12 cellular contexts compared by ENCODE assay signal in the genomic region with DNA sequence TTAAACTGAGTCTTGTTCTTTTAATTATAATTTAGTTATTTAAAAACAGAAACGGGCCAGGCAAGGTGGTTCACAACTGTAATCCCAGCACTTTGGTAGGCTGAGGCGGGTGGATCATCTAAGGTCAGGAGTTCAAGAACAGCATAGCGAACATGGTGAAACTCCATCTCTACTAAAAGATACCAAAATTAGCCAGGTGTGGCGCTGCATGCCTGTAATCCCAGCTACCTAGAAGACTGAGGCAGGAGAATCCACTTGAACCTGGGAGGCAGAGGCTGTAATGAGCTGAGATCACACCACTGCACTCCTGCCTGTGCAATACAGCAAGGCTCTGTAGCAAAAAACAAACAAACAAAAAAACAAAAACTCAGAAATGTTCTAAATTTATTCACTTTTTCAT.
DNase-seq lines count a peak whose midpoint lies in the region; ATAC-seq and TF ChIP-seq lines count a peak whose summit lies in the region.
"Had no signal": no experiment of that assay in that cellular context is flagged by ENCODE, and none has a peak within 500 bp of the region (broad histone marks: within the 10 kb centered on the region; RNA-seq: fewer than 3 reads in every experiment).

No MANE protein-coding gene starts in this region.

- H3K27ac ChIP-seq in DND-41 (ENCODE audit: low read length): no peak overlapping the region
- no peak overlapping the region for H3K27ac ChIP-seq in Karpas-422 (ENCODE audit: low read length)
- no peak overlapping the region for H3K27ac ChIP-seq in VCaP
- H3K27ac ChIP-seq: BLaER1 had no signal

- H3K36me3 Mint-ChIP-seq in nephron progenitor cell (ENCODE audit: low read depth): no peaks in the 10 kb centered on the region

- H3K4me1 ChIP-seq in DND-41 (ENCODE audit: insufficient read depth, low read length): no peaks in the 10 kb centered on the region
- H3K4me1 ChIP-seq in Karpas-422 (ENCODE audit: low read length): no peaks in the 10 kb centered on the region
- H3K4me1 ChIP-seq: BLaER1 had no signal

- H3K9me2 ChIP-seq in Karpas-422 (replicated peaks; ENCODE audit: insufficient read depth, low read length): no peaks in the 10 kb centered on the region

- H4K20me1 ChIP-seq in DND-41 (ENCODE audit: insufficient read depth, low read length) (no peaks in the 10 kb centered on the region), Karpas-422 (ENCODE audit: insufficient read depth, low read depth, low read length) (no peaks in the 10 kb centered on the region)
- H4K20me1 ChIP-seq: BLaER1 had no signal

- H3K9me3 Mint-ChIP-seq in nephron progenitor cell: no peaks in the 10 kb centered on the region

- H3K9ac ChIP-seq in DND-41 (ENCODE audit: low read depth, low read length) (no peak overlapping the region), Karpas-422 (ENCODE audit: low read length) (no peak overlapping the region)
- H3K9ac ChIP-seq: BLaER1 had no signal

- no peak overlapping the region for H3K27ac Mint-ChIP-seq in nephron progenitor cell

- no peaks in the 10 kb centered on the region for H3K79me2 ChIP-seq in DND-41 (ENCODE audit: insufficient read depth, low read length)
- H3K79me2 ChIP-seq in Karpas-422 (ENCODE audit: low read length): no peaks in the 10 kb centered on the region

- H3K4me3 ChIP-seq in DND-41 (ENCODE audit: low read depth in 1 of 2, low read length in 2 of 2): no peak overlapping the region
- no peak overlapping the region for H3K4me3 ChIP-seq in Karpas-422 (ENCODE audit: low read length)
- H3K4me3 ChIP-seq in MG63: no peak overlapping the region
- H3K4me3 ChIP-seq: BLaER1 had no signal

- H3K4me3 Mint-ChIP-seq in nephron progenitor cell: no peak overlapping the region

- TF ChIP-seq CTCF in DND-41 (IDR thresholded peaks at IDR 0.05; ENCODE audit: borderline replicate concordance, extremely low read depth, low read length, poor library complexity, severe bottlenecking) (peak; percentile 27), VCaP (conservative IDR thresholded peaks at IDR 0.05) (peak; percentile 30), nephron progenitor cell (IDR thresholded peaks at IDR 0.05) (peak; percentile 7)

- DNase-seq in DND-41: no peak
- DNase-seq in Karpas-422: peak; percentile 41
- DNase-seq in nephron progenitor cell: no peak
- no peak for DNase-seq in MG63
- DNase-seq in NCI-H128 (lab: John Stamatoyannopoulos, UW; ENCODE audit: unreplicated experiment): no peak
- DNase-seq: NCI-H146, NCI-H345, NCI-H774, SHP77 treated with DMSO at 0.1 percent for 48 hours had no signal

- H3K4me1 Mint-ChIP-seq in nephron progenitor cell: no peaks in the 10 kb centered on the region

- H2AFZ ChIP-seq in DND-41 (ENCODE audit: low read depth, low read length): no peak overlapping the region
- no peak overlapping the region for H2AFZ ChIP-seq in Karpas-422 (ENCODE audit: low read length)

- H3K27me3 ChIP-seq in DND-41 (ENCODE audit: insufficient read depth, low read length, poor library complexity): no peaks in the 10 kb centered on the region
- no peaks in the 10 kb centered on the region for H3K27me3 ChIP-seq in Karpas-422 (ENCODE audit: low read length)
- H3K27me3 ChIP-seq in MG63: no peaks in the 10 kb centered on the region
- H3K27me3 ChIP-seq: BLaER1 had no signal

- H3K27me3 Mint-ChIP-seq in nephron progenitor cell (ENCODE audit: low read depth, poor library complexity): peaks cover 2% of the 10 kb centered on the region

- ATAC-seq in DND-41 (ENCODE audit: insufficient read depth, low read depth) (no peak), GM21367 (IDR thresholded peaks at IDR 0.05; ENCODE audit: unreplicated experiment) (no peak)

- H3K9me3 ChIP-seq in DND-41 (ENCODE audit: insufficient read depth, low read length, severe bottlenecking) (no peaks in the 10 kb centered on the region), Karpas-422 (ENCODE audit: low read length) (peaks cover 26% of the 10 kb centered on the region), MG63 (no peaks in the 10 kb centered on the region)
- H3K9me3 ChIP-seq: BLaER1 had no signal

- no peaks in the 10 kb centered on the region for H3K36me3 ChIP-seq in DND-41 (ENCODE audit: insufficient read depth, low read length)
- no peaks in the 10 kb centered on the region for H3K36me3 ChIP-seq in Karpas-422 (ENCODE audit: insufficient read depth, low read length)
- H3K36me3 ChIP-seq in MG63: no peaks in the 10 kb centered on the region
- H3K36me3 ChIP-seq: BLaER1 had no signal

- no peak overlapping the region for H3K4me2 ChIP-seq in DND-41 (ENCODE audit: insufficient read depth, low read length)
- no peak overlapping the region for H3K4me2 ChIP-seq in Karpas-422 (ENCODE audit: low read depth, low read length, poor library complexity, severe bottlenecking)
- H3K4me2 ChIP-seq: BLaER1 had no signal
